Comparison of ENCODE assay signal across 8 cellular contexts in the genomic region with DNA sequence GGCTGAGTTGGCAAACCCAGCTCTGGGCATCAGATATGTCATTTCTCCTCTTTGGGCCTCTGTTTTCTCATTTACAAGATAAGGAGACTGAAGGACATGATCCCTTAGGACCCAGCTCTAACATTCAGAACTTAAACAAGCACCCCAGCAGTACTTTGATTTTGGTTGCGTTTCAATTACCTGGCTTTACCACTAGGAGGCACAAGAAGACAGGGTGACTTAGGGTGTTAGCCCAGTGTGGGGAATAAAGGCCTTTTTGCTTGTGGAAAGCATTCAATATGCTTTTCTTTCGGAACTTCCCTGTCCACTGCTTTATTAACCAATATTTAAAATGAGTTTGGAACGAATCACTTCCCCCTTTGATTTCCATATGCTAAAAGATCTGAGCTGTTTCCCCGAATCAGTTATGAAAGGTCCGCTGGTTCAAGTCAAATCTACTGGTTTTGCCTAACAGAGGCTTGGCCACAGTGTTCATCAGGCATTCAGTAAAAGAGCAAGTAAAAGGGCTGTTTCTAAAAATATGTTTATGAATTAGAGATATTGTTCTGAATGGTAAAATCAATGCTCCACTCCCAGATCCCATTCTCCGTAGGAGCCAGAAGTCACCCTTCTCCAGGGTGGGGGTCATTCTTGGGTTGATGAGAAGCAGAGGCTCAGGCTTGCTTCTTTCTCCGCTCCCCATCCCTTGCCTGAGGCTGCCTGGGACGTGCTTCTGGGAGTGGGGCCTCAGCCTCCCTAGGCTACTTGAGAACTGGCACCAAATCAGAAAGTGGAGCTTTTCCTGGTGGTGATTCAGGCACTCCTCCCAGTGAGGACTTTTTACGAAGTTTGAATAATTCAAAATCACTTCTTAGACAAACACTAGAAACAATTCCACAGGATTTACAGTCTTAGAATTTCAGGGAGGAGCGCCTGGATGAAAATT.
A peak's percentile ranks its signal among the peaks of the same experiment; 100 is the strongest.
DNase-seq lines count a peak whose midpoint lies in the region; ATAC-seq and TF ChIP-seq lines count a peak whose summit lies in the region.

No MANE protein-coding gene starts in this region.

- DNase-seq in activated CD4-positive, alpha-beta T cell treated with anti-CD3 and anti-CD28 coated beads for 36 hours: peak; percentile 41
- DNase-seq in activated CD4-positive, alpha-beta T cell treated with anti-CD3 and anti-CD28 coated beads for 1 hour: no peak
- peak; percentile 79 for DNase-seq in NCI-H82 (lab: John Stamatoyannopoulos, UW)
- DNase-seq in activated T-helper 1 cell treated with anti-CD3 and anti-CD28 coated beads, Interleukin-12 subunit alpha, Interleukin-12 subunit beta, Interleukin-2, Interleukin-4 antibody, amounts not matched to agents 30 ng/mL and 10 ng/mL and 1 ng/mL, durations not matched to agents 14 hours and 24 hours and 36 hours (ENCODE audit: low spot score): peak; percentile 46
- peak; percentile 90 for DNase-seq in fibroblast of villous mesenchyme (ENCODE audit: low read depth)

- no peak overlapping the region for H3K27ac Mint-ChIP-seq in activated CD4-positive, alpha-beta T cell treated with anti-CD3 and anti-CD28 coated beads for 36 hours
- H3K27ac Mint-ChIP-seq in activated T-helper 1 cell treated with anti-CD3 and anti-CD28 coated beads, Interleukin-12 subunit alpha, Interleukin-12 subunit beta, Interleukin-2, Interleukin-4 antibody, amounts not matched to agents 30 ng/mL and 10 ng/mL and 1 ng/mL, durations not matched to agents 14 hours and 24 hours and 36 hours: no peak overlapping the region
- peak overlapping the region; percentile 73 to 81 (median 77) for H3K27ac Mint-ChIP-seq in nephron

- TF ChIP-seq CTCF in fibroblast of villous mesenchyme (IDR thresholded peaks at IDR 0.05; ENCODE audit: insufficient read depth, low read depth, low read length): peak; percentile 98
- peak; percentile 95 to 97 (median 95) for TF ChIP-seq CTCF in nephron (IDR thresholded peaks at IDR 0.05; ENCODE audit: unreplicated experiment in 3 of 3)

- H3K9me3 Mint-ChIP-seq in activated CD4-positive, alpha-beta T cell treated with anti-CD3 and anti-CD28 coated beads for 36 hours (ENCODE audit: low read depth): no peaks in the 10 kb centered on the region
- H3K9me3 Mint-ChIP-seq in activated T-helper 1 cell treated with anti-CD3 and anti-CD28 coated beads, Interleukin-12 subunit alpha, Interleukin-12 subunit beta, Interleukin-2, Interleukin-4 antibody, amounts not matched to agents 30 ng/mL and 10 ng/mL and 1 ng/mL, durations not matched to agents 14 hours and 24 hours and 36 hours: no peaks in the 10 kb centered on the region
- no peaks in the 10 kb centered on the region for H3K9me3 Mint-ChIP-seq in nephron

- peaks cover 5% of the 10 kb centered on the region for H3K27me3 Mint-ChIP-seq in activated CD4-positive, alpha-beta T cell treated with anti-CD3 and anti-CD28 coated beads for 36 hours
- no peaks in the 10 kb centered on the region for H3K27me3 Mint-ChIP-seq in activated T-helper 1 cell treated with anti-CD3 and anti-CD28 coated beads, Interleukin-12 subunit alpha, Interleukin-12 subunit beta, Interleukin-2, Interleukin-4 antibody, amounts not matched to agents 30 ng/mL and 10 ng/mL and 1 ng/mL, durations not matched to agents 14 hours and 24 hours and 36 hours (ENCODE audit: insufficient read depth)
- no peaks in the 10 kb centered on the region for H3K27me3 Mint-ChIP-seq in nephron (ENCODE audit: low read depth)

- CTCF ChIA-PET in activated CD4-positive, alpha-beta T cell treated with anti-CD3 and anti-CD28 coated beads for 36 hours (lab: Charles Lee): interaction anchor here (0.6 to 14.4 kb wide), 46 partner anchors 8 to 536 kb away, joined by 3 to 378 read pairs (median 4); a partner anchor contains a TSS

- H3K4me1 Mint-ChIP-seq in activated CD4-positive, alpha-beta T cell treated with anti-CD3 and anti-CD28 coated beads for 36 hours: peaks cover 51% of the 10 kb centered on the region
- peaks cover 32% of the 10 kb centered on the region for H3K4me1 Mint-ChIP-seq in activated T-helper 1 cell treated with anti-CD3 and anti-CD28 coated beads, Interleukin-12 subunit alpha, Interleukin-12 subunit beta, Interleukin-2, Interleukin-4 antibody, amounts not matched to agents 30 ng/mL and 10 ng/mL and 1 ng/mL, durations not matched to agents 14 hours and 24 hours and 36 hours (ENCODE audit: low read depth)
- H3K4me1 Mint-ChIP-seq in nephron: peaks cover 44% of the 10 kb centered on the region

- H3K4me3 Mint-ChIP-seq in activated CD4-positive, alpha-beta T cell treated with anti-CD3 and anti-CD28 coated beads for 36 hours: no peak overlapping the region
- no peak overlapping the region for H3K4me3 Mint-ChIP-seq in activated T-helper 1 cell treated with anti-CD3 and anti-CD28 coated beads, Interleukin-12 subunit alpha, Interleukin-12 subunit beta, Interleukin-2, Interleukin-4 antibody, amounts not matched to agents 30 ng/mL and 10 ng/mL and 1 ng/mL, durations not matched to agents 14 hours and 24 hours and 36 hours
- H3K4me3 Mint-ChIP-seq in nephron: peak overlapping the region in 1 of 3 experiments; percentile 19

- peaks cover 32% of the 10 kb centered on the region for H3K36me3 Mint-ChIP-seq in activated CD4-positive, alpha-beta T cell treated with anti-CD3 and anti-CD28 coated beads for 36 hours (ENCODE audit: low read depth)
- H3K36me3 Mint-ChIP-seq in activated T-helper 1 cell treated with anti-CD3 and anti-CD28 coated beads, Interleukin-12 subunit alpha, Interleukin-12 subunit beta, Interleukin-2, Interleukin-4 antibody, amounts not matched to agents 30 ng/mL and 10 ng/mL and 1 ng/mL, durations not matched to agents 14 hours and 24 hours and 36 hours (ENCODE audit: low read depth): peaks cover 5% of the 10 kb centered on the region
- peaks cover 40% of the 10 kb centered on the region for H3K36me3 Mint-ChIP-seq in nephron (ENCODE audit: low read depth)

- POLR2A ChIA-PET in activated CD4-positive, alpha-beta T cell treated with anti-CD3 and anti-CD28 coated beads for 36 hours (lab: Charles Lee): interaction anchor here (2.9 kb wide), 1 partner anchor 106 kb away, joined by 15 read pairs; a partner anchor contains a TSS

- intact Hi-C loops in activated CD4-positive, alpha-beta T cell treated with anti-CD3 and anti-CD28 coated beads for 36 hours (cut with DNase I, micrococcal nuclease): loop anchor here (1.0 to 5.0 kb wide), 4 partner anchors 106 to 306 kb away; a partner anchor contains a TSS
- intact Hi-C loops in activated T-helper 1 cell treated with anti-CD3 and anti-CD28 coated beads, Interleukin-12 subunit alpha, Interleukin-12 subunit beta, Interleukin-2, Interleukin-4 antibody, amounts not matched to agents 30 ng/mL and 10 ng/mL and 1 ng/mL, durations not matched to agents 14 hours and 24 hours and 36 hours (cut with micrococcal nuclease): loop anchor here (1.0 to 5.0 kb wide), 6 partner anchors 106 to 1164 kb away; a partner anchor contains a TSS

- ATAC-seq in activated CD4-positive, alpha-beta T cell treated with anti-CD3 and anti-CD28 coated beads for 36 hours: peak; percentile 20
- ATAC-seq in HG03354 (IDR thresholded peaks at IDR 0.05; ENCODE audit: poor library complexity, severe bottlenecking, unreplicated experiment) (peak; percentile 81), GM21528 (IDR thresholded peaks at IDR 0.05; ENCODE audit: low FRiP score, unreplicated experiment) (no peak)

- no peak overlapping the region for H3K4me3 ChIP-seq in fibroblast of villous mesenchyme (ENCODE audit: low read depth, low read length)

Comparison
In these comparisons a context has a peak if more than half of its experiments do, and no peak if none do; other contexts are left out.
1. H3K27ac Mint-ChIP-seq: peak in nephron (3 of 3); none in activated CD4-positive, alpha-beta T cell treated with anti-CD3 and anti-CD28 coated beads for 36 hours (single experiment) and activated T-helper 1 cell treated with anti-CD3 and anti-CD28 coated beads, Interleukin-12 subunit alpha, Interleukin-12 subunit beta, Interleukin-2, Interleukin-4 antibody, amounts not matched to agents 30 ng/mL and 10 ng/mL and 1 ng/mL, durations not matched to agents 14 hours and 24 hours and 36 hours (single experiment).